Comparison of ENCODE assay signal across 9 cellular contexts in the genomic region with DNA sequence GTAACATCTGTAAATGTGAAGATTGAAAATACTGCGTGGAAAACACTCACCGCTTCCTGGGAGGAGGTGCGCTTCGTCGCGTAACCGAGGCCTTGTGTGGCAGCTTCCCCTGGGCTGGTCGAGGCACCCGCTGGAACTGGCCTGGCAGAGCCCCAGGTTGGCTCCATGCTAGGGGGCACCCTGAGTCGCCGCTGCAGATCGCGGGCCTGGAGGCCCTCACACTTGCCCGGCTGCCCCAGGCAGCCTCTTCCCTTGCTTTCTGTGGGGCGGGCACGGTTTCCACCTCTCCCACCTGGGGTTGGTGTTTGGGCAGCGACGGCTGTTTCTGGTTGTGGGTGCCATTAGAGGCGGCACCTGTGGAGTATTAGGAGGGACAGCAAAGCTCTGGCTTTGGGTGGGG. TPM values are rescaled to one million over a fixed set of nuclear protein-coding genes. Genes with fewer than 3 reads are reported as not detected.
A peak's percentile ranks its signal among the peaks of the same experiment; 100 is the strongest.
DNase-seq lines count a peak whose midpoint lies in the region; ATAC-seq and TF ChIP-seq lines count a peak whose summit lies in the region.
"Had no signal": no experiment of that assay in that cellular context is flagged by ENCODE, and none has a peak within 500 bp of the region (broad histone marks: within the 10 kb centered on the region; RNA-seq: fewer than 3 reads in every experiment).

No MANE protein-coding gene starts in this region.

- H3K36me3 ChIP-seq in HEK293 (ENCODE audit: control insufficient read depth in 2 of 2, insufficient read depth in 1 of 2, low read length in 2 of 2): no peaks in the 10 kb centered on the region; a peak in 1 of 3 replicates
- H3K36me3 ChIP-seq in iPS-20b (ENCODE audit: insufficient read depth, low read depth, low read length): no peaks in the 10 kb centered on the region
- H3K36me3 ChIP-seq in smooth muscle cell (ENCODE audit: low read depth): peaks cover 17% of the 10 kb centered on the region

- peaks cover 62% of the 10 kb centered on the region for H3K36me3 Mint-ChIP-seq in activated naive CD8-positive, alpha-beta T cell treated with anti-CD3 and anti-CD28 coated beads, Interleukin-2, amount 50 U/mL, for 24 hours (ENCODE audit: low read depth)

- H3K4me3 ChIP-seq in HEK293 (ENCODE audit: low read depth, low read length): peak overlapping the region; percentile 57
- H3K4me3 ChIP-seq in iPS-20b (ENCODE audit: low read length): peak overlapping the region; percentile 54; the same call in 1 of the 2 replicates
- peak overlapping the region; percentile 80 for H3K4me3 ChIP-seq in smooth muscle cell

- H3K9ac ChIP-seq in iPS-20b (ENCODE audit: low read depth, low read length) (no peak overlapping the region; the same call in 1 of the 2 replicates), smooth muscle cell (ENCODE audit: low read depth) (peak overlapping the region; percentile 79)

- peak overlapping the region; percentile 81 for H2AFZ ChIP-seq in smooth muscle cell (ENCODE audit: low read depth)

- H3K4me1 ChIP-seq in HEK293 (ENCODE audit: control insufficient read depth, insufficient read depth, low read length): peaks cover 3% of the 10 kb centered on the region; the same call in 1 of the 2 replicates
- no peaks in the 10 kb centered on the region for H3K4me1 ChIP-seq in iPS-20b (ENCODE audit: insufficient read depth, low read length)
- peaks cover 4% of the 10 kb centered on the region for H3K4me1 ChIP-seq in smooth muscle cell (ENCODE audit: low read depth)

- 92% methylated on average over 19 of the region's 19 CpGs for WGBS in smooth muscle cell (ENCODE audit: low lambda C conversion rate)

- peaks cover 34% of the 10 kb centered on the region for H3K9me3 Mint-ChIP-seq in activated naive CD8-positive, alpha-beta T cell treated with anti-CD3 and anti-CD28 coated beads, Interleukin-2, amount 50 U/mL, for 24 hours

- no peaks in the 10 kb centered on the region for H3F3A ChIP-seq in smooth muscle cell (ENCODE audit: low read depth)

- CTCF ChIA-PET in HEK293 (lab: Yijun Ruan, JAX): interaction anchor here (0.7 kb wide), 1 partner anchor 330 kb away, joined by 4 read pairs; no protein-coding TSS in a partner anchor

- no peak for ATAC-seq in activated naive CD8-positive, alpha-beta T cell treated with anti-CD3 and anti-CD28 coated beads, Interleukin-2, amount 50 U/mL, for 24 hours
- ATAC-seq in HG03196 (IDR thresholded peaks at IDR 0.05; ENCODE audit: unreplicated experiment): no peak

- H3K4me3 Mint-ChIP-seq in activated naive CD8-positive, alpha-beta T cell treated with anti-CD3 and anti-CD28 coated beads, Interleukin-2, amount 50 U/mL, for 24 hours: peak overlapping the region; percentile 82

- peak overlapping the region; percentile 60 for H3K27ac Mint-ChIP-seq in activated naive CD8-positive, alpha-beta T cell treated with anti-CD3 and anti-CD28 coated beads, Interleukin-2, amount 50 U/mL, for 24 hours

- H3K4me1 Mint-ChIP-seq in activated naive CD8-positive, alpha-beta T cell treated with anti-CD3 and anti-CD28 coated beads, Interleukin-2, amount 50 U/mL, for 24 hours: peaks cover 19% of the 10 kb centered on the region

- DNase-seq in activated naive CD8-positive, alpha-beta T cell treated with anti-CD3 and anti-CD28 coated beads, Interleukin-2, amount 50 U/mL, for 24 hours: no peak
- no peak for DNase-seq in smooth muscle cell (lab: John Stamatoyannopoulos, UW; ENCODE audit: unreplicated experiment)
- DNase-seq in stimulated activated CD4-positive, alpha-beta T cell treated with anti-CD3 and anti-CD28 coated beads, Interleukin-2, amount 100 ng/mL, for 48 hours: no peak
- DNase-seq in NCI-H510A treated with DMSO at 0.1 percent for 48 hours (lab: John Stamatoyannopoulos, UW): no peak
- no peak for DNase-seq in NCI-H187 treated with DMSO at 0.1 percent for 48 hours (lab: John Stamatoyannopoulos, UW)
- DNase-seq: T1000 had no signal

- H3K4me2 ChIP-seq in smooth muscle cell: peak overlapping the region; percentile 88

- no peak for TF ChIP-seq CTCF in HEK293 (tag by site-specific recombination; IDR thresholded peaks at IDR 0.05)
- no peak for TF ChIP-seq CTCF in smooth muscle cell (IDR thresholded peaks at IDR 0.05; ENCODE audit: borderline replicate concordance, insufficient read depth, poor library complexity, severe bottlenecking)

- peaks cover 4% of the 10 kb centered on the region for H3K9me3 ChIP-seq in HEK293 (ENCODE audit: control insufficient read depth, insufficient read depth, low read depth, low read length)
- H3K9me3 ChIP-seq in iPS-20b (ENCODE audit: insufficient read depth, low read depth, low read length): peaks cover 80% of the 10 kb centered on the region
- peaks cover 9% of the 10 kb centered on the region for H3K9me3 ChIP-seq in smooth muscle cell (replicated peaks; ENCODE audit: low read depth)

- POLR2A ChIA-PET in HEK293 (lab: Yijun Ruan, JAX): interaction anchor here (1.3 to 1.5 kb wide), 3 partner anchors 12 to 490 kb away, joined by 3 to 7 read pairs (median 5); a partner anchor contains a TSS

- no peaks in the 10 kb centered on the region for H3K27me3 ChIP-seq in iPS-20b (ENCODE audit: insufficient read depth, low read length)
- no peaks in the 10 kb centered on the region for H3K27me3 ChIP-seq in smooth muscle cell (ENCODE audit: low read depth)

- H4K20me1 ChIP-seq in smooth muscle cell (ENCODE audit: low read depth): no peaks in the 10 kb centered on the region

- no peaks in the 10 kb centered on the region for H3K27me3 Mint-ChIP-seq in activated naive CD8-positive, alpha-beta T cell treated with anti-CD3 and anti-CD28 coated beads, Interleukin-2, amount 50 U/mL, for 24 hours

- H3K27ac ChIP-seq in HEK293 (ENCODE audit: extremely low read depth, low read depth, low read length): no peak overlapping the region
- H3K27ac ChIP-seq in iPS-20b (ENCODE audit: low read length): no peak overlapping the region
- no peak overlapping the region for H3K27ac ChIP-seq in smooth muscle cell (ENCODE audit: low read depth)

- peaks cover 10% of the 10 kb centered on the region for H3K79me2 ChIP-seq in smooth muscle cell (ENCODE audit: low read depth)

TF ChIP-seq in HEK293, 187 proteins besides CTCF, POLR2A, EP300 and RAD21 (continues in another document):
- TF ChIP-seq, protein P1, sequence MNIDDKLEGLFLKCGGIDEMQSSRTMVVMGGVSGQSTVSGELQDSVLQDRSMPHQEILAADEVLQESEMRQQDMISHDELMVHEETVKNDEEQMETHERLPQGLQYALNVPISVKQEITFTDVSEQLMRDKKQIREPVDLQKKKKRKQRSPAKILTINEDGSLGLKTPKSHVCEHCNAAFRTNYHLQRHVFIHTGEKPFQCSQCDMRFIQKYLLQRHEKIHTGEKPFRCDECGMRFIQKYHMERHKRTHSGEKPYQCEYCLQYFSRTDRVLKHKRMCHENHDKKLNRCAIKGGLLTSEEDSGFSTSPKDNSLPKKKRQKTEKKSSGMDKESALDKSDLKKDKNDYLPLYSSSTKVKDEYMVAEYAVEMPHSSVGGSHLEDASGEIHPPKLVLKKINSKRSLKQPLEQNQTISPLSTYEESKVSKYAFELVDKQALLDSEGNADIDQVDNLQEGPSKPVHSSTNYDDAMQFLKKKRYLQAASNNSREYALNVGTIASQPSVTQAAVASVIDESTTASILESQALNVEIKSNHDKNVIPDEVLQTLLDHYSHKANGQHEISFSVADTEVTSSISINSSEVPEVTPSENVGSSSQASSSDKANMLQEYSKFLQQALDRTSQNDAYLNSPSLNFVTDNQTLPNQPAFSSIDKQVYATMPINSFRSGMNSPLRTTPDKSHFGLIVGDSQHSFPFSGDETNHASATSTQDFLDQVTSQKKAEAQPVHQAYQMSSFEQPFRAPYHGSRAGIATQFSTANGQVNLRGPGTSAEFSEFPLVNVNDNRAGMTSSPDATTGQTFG (tag by site-specific recombination; IDR thresholded peaks at IDR 0.05; ENCODE audit: borderline replicate concordance): no peak
- TF ChIP-seq, protein P2, sequence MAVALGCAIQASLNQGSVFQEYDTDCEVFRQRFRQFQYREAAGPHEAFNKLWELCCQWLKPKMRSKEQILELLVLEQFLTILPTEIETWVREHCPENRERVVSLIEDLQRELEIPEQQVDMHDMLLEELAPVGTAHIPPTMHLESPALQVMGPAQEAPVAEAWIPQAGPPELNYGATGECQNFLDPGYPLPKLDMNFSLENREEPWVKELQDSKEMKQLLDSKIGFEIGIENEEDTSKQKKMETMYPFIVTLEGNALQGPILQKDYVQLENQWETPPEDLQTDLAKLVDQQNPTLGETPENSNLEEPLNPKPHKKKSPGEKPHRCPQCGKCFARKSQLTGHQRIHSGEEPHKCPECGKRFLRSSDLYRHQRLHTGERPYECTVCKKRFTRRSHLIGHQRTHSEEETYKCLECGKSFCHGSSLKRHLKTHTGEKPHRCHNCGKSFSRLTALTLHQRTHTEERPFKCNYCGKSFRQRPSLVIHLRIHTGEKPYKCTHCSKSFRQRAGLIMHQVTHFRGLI (tag by site-specific recombination; IDR thresholded peaks at IDR 0.05): no peak
- TF ChIP-seq, protein P3, sequence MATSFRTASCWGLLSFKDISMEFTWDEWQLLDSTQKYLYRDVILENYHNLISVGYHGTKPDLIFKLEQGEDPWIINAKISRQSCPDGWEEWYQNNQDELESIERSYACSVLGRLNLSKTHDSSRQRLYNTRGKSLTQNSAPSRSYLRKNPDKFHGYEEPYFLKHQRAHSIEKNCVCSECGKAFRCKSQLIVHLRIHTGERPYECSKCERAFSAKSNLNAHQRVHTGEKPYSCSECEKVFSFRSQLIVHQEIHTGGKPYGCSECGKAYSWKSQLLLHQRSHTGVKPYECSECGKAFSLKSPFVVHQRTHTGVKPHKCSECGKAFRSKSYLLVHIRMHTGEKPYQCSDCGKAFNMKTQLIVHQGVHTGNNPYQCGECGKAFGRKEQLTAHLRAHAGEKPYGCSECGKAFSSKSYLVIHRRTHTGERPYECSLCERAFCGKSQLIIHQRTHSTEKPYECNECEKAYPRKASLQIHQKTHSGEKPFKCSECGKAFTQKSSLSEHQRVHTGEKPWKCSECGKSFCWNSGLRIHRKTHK (tag by site-specific recombination; IDR thresholded peaks at IDR 0.05): no peak

RNA-seq across cellular contexts. Expression of a gene that starts 0.9 kb away (rescaled TPM):
- 11.7 and 14.3 TPM in 2 replicates for total RNA-seq in smooth muscle cell
- polyA plus RNA-seq in smooth muscle cell: 1.6 and 4.0 TPM in 2 replicates

RNA-seq across cellular contexts. Expression of a gene that starts 37.4 kb away (rescaled TPM):
- 1.1 and 4.5 TPM in 2 replicates for total RNA-seq in smooth muscle cell
- polyA plus RNA-seq in smooth muscle cell: 0.58 and 3.0 TPM in 2 replicates
